In the genomic region with DNA sequence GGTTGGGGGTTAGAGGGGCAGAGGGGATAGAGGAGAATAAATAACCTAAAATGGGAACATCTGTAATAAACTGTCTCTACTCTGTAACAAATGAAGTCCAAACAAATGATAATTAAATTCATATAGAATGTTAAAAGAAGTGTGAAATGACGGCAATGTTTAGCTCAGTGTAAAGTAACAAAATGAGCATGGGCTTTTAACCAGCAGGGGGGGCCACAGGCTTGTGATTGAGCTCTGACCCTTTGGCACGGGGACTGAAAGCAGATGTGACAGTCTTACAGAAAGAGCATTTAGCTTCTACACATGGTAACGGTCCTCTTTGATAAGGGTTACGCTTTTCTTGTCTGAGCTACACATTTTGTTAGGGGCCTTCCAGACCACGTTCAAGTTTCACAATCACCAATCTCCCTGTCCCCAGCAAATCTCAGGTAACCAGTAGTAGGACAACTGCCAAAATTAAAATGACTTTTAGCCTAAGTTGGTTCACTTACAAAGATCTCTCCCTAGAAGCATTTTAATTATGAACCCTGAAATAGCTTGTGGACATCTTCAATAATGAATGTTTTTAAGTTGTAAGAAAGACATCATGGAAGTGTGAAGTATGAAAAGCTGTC, we compare ENCODE assay signal across 8 cellular contexts.
DNase-seq lines count a peak whose midpoint lies in the region; ATAC-seq, FAIRE-seq and TF ChIP-seq lines count a peak whose summit lies in the region.

No MANE protein-coding gene starts in this region.

- no peak overlapping the region for H3K14ac ChIP-seq in H1 (ENCODE audit: insufficient read length)

- no peaks in the 10 kb centered on the region for H4K20me1 ChIP-seq in H1 (replicated peaks in 1 of 2; ENCODE audit: control insufficient read depth in 1 of 2, insufficient read depth in 2 of 2, low read length in 2 of 2)

- H2BK120ac ChIP-seq in H1 (replicated peaks; ENCODE audit: low read depth, low read length) = no peak overlapping the region

- H2BK12ac ChIP-seq in H1 (ENCODE audit: low read depth, low read length) = no peak overlapping the region

- POLR2A ChIA-PET in WTC11 (lab: Charles Lee) (interaction anchor here (0.9 kb wide), 1 partner anchor 111 kb away, joined by 3 read pairs; no protein-coding TSS in a partner anchor), H1 (lab: Charles Lee; ENCODE audit: partially characterized antibody) (interaction anchor here (1.0 kb wide), 1 partner anchor 13 kb away, joined by 3 read pairs; no protein-coding TSS in a partner anchor)

- no peaks in the 10 kb centered on the region for H3K27me3 ChIP-seq in H1 (replicated peaks in 1 of 4; ENCODE audit: control insufficient read depth in 3 of 4, extremely low read depth in 1 of 4, insufficient read depth in 3 of 4, low read length in 3 of 4)
- no peaks in the 10 kb centered on the region for H3K27me3 ChIP-seq in suprapubic skin

- H4K91ac ChIP-seq in H1 (replicated peaks; ENCODE audit: insufficient read length, low read length) = no peak overlapping the region

- H3K27ac ChIP-seq in H1 (ENCODE audit: low read depth, low read length) = no peak overlapping the region
- H3K27ac ChIP-seq in suprapubic skin = no peak overlapping the region

- H3K4ac ChIP-seq in H1 (replicated peaks; ENCODE audit: insufficient read length, low read depth, low read length) = no peak overlapping the region

- H3K36me3 ChIP-seq in H1 (ENCODE audit: control insufficient read depth in 2 of 4, insufficient read depth in 4 of 4, low read length in 3 of 4) (no peaks in the 10 kb centered on the region), suprapubic skin (no peaks in the 10 kb centered on the region)

- no peak overlapping the region for H3K9ac ChIP-seq in H1 (replicated peaks in 1 of 4; ENCODE audit: extremely low read depth in 1 of 4, low read depth in 3 of 4, low read length in 3 of 4)

- H3K36me3 Mint-ChIP-seq in WTC11 = no peaks in the 10 kb centered on the region

- peak; percentile 96 for FAIRE-seq in H1 (lab: Jason Lieb, UNC)

- WGBS in H1 (ENCODE audit: extremely low coverage in 1 of 2, insufficient coverage in 1 of 2, insufficient read length in 1 of 2, insufficient replicate concordance in 2 of 2, low coverage in 1 of 2, low lambda C conversion rate in 2 of 2, missing lambda C conversion rate in 1 of 2), 2 experiments = 35% methylated on average over 5 of the region's 5 CpGs; no CpG with 5 or more reads in 1 of the 2 experiments
- WGBS in suprapubic skin = 10% methylated on average over 5 of the region's 5 CpGs

- no peak overlapping the region for H4K5ac ChIP-seq in H1 (ENCODE audit: insufficient read length, low read depth, low read length)

- ATAC-seq in GM18508 (IDR thresholded peaks at IDR 0.05; ENCODE audit: insufficient read depth, unreplicated experiment) (peak; percentile 83), HG03039 (IDR thresholded peaks at IDR 0.05; ENCODE audit: unreplicated experiment) (peak; percentile 80), WTC11 (peak; percentile 92)

- peaks cover 15% of the 10 kb centered on the region for H3K4me1 Mint-ChIP-seq in WTC11

- no peaks in the 10 kb centered on the region for H3K9me3 ChIP-seq in H1 (ENCODE audit: insufficient read depth in 2 of 2, low read depth in 1 of 2, low read length in 1 of 2)
- H3K9me3 ChIP-seq in suprapubic skin = no peaks in the 10 kb centered on the region

- TF ChIP-seq POLR2A in H1 (IDR thresholded peaks at IDR 0.05; ENCODE audit: control extremely low read depth in 1 of 2, low read depth in 2 of 2, low read length in 2 of 2) (no peak), suprapubic skin (IDR thresholded peaks at IDR 0.05) (no peak)

- no peak overlapping the region for H2AK5ac ChIP-seq in H1 (ENCODE audit: low read depth, low read length)

- H3K4me2 ChIP-seq in H1 (ENCODE audit: insufficient read depth in 1 of 2, low read depth in 2 of 2, low read length in 2 of 2) = no peak overlapping the region

- TF ChIP-seq RAD21 in H1 (IDR thresholded peaks at IDR 0.05 in 1 of 2, conservative IDR thresholded peaks at IDR 0.05 in 1 of 2; ENCODE audit: low read depth in 2 of 2, low read length in 2 of 2) = peak; percentile 98 to 99

- no peaks in the 10 kb centered on the region for H3K9me3 Mint-ChIP-seq in WTC11

- H3K18ac ChIP-seq in H1 (ENCODE audit: extremely low read depth, low read length) = no peak overlapping the region

- no peak overlapping the region for H2BK20ac ChIP-seq in H1 (ENCODE audit: low read length)

- no peaks in the 10 kb centered on the region for H3K79me2 ChIP-seq in H1 (ENCODE audit: control insufficient read depth in 1 of 2, insufficient read depth in 2 of 2, low read length in 2 of 2)

- H4K8ac ChIP-seq in H1 (ENCODE audit: extremely low read depth, insufficient read depth, low read length) = no peak overlapping the region

- no peak overlapping the region for H2AFZ ChIP-seq in H1 (ENCODE audit: low read length)

- CTCF ChIA-PET in WTC11 (lab: Charles Lee) (interaction anchor here (0.6 to 3.1 kb wide), 71 partner anchors 9 to 1068 kb away, joined by 3 to 82 read pairs (median 4); a partner anchor contains a TSS), H1 (lab: Charles Lee; ENCODE audit: partially characterized antibody) (interaction anchor here (0.6 to 5.0 kb wide), 65 partner anchors 9 to 1197 kb away, joined by 3 to 80 read pairs (median 4); a partner anchor contains a TSS)

- no peak overlapping the region for H2BK15ac ChIP-seq in H1 (ENCODE audit: low read length)

- no peak for DNase-seq in AG09309 (ENCODE audit: low read depth)
- peak; percentile 94 for DNase-seq in NCI-H2171 (lab: John Stamatoyannopoulos, UW)
- DNase-seq in WTC11 (ENCODE audit: low spot score) = peak; percentile 77
- DNase-seq in H1 (ENCODE audit: low read depth in 1 of 2, low spot score in 2 of 2) = peak; percentile 36 to 88
- peak; percentile 81 for DNase-seq in midbrain (lab: John Stamatoyannopoulos, UW)
- DNase-seq in suprapubic skin (ENCODE audit: low spot score in 2 of 2) = no peak

- no peak overlapping the region for H3K56ac ChIP-seq in H1 (replicated peaks; ENCODE audit: insufficient read length, low read depth, low read length)

- TF ChIP-seq CTCF in AG09309 (IDR thresholded peaks at IDR 0.05; ENCODE audit: control insufficient read depth, insufficient read depth, low read depth, low read length, missing control alignments) (peak; percentile 17), WTC11 (IDR thresholded peaks at IDR 0.05) (peak; percentile 76), H1 (IDR thresholded peaks at IDR 0.05; ENCODE audit: control extremely low read depth in 1 of 3, insufficient read depth in 1 of 3, low read depth in 1 of 3, low read length in 3 of 3) (peak; percentile 50 to 85 (median 84)), suprapubic skin (IDR thresholded peaks at IDR 0.05) (peak; percentile 41 to 43)

- H2BK5ac ChIP-seq in H1 (ENCODE audit: low read depth, low read length) = no peak overlapping the region

- H3K4me3 ChIP-seq in AG09309 (ENCODE audit: control insufficient read depth, low read depth, low read length) (no peak overlapping the region), H1 (ENCODE audit: extremely low read depth in 1 of 4, insufficient read depth in 2 of 4, low read depth in 3 of 4, low read length in 4 of 4) (no peak overlapping the region), suprapubic skin (no peak overlapping the region)

- no peaks in the 10 kb centered on the region for H3K23me2 ChIP-seq in H1 (ENCODE audit: low read depth, low read length)

- no peaks in the 10 kb centered on the region for H3K79me1 ChIP-seq in H1 (ENCODE audit: low read depth, low read length)

- TF ChIP-seq EP300 in H1 (IDR thresholded peaks at IDR 0.05; ENCODE audit: borderline replicate concordance in 1 of 2, low read depth in 2 of 2, low read length in 2 of 2) = no peak
- no peak for TF ChIP-seq EP300 in suprapubic skin (IDR thresholded peaks at IDR 0.05)

- H3K4me1 ChIP-seq in H1 (replicated peaks in 1 of 4; ENCODE audit: control insufficient read depth in 3 of 4, insufficient read depth in 4 of 4, low read length in 3 of 4) = peaks cover 0 to 5% (median 1%) of the 10 kb centered on the region in 4 experiments; a peak in 2 of 7 replicates
- H3K4me1 ChIP-seq in suprapubic skin = peaks cover 6% of the 10 kb centered on the region

- H3K4me3 Mint-ChIP-seq in WTC11 = no peak overlapping the region

- H3K27ac Mint-ChIP-seq in WTC11 = no peak overlapping the region

- no peak overlapping the region for H3K23ac ChIP-seq in H1 (ENCODE audit: insufficient read length)

- no peaks in the 10 kb centered on the region for H3K27me3 Mint-ChIP-seq in WTC11 (ENCODE audit: low read depth)

TF ChIP-seq in WTC11, 78 proteins besides CTCF, POLR2A, EP300 and RAD21 (continues in another document):
- TF ChIP-seq, protein P1, sequence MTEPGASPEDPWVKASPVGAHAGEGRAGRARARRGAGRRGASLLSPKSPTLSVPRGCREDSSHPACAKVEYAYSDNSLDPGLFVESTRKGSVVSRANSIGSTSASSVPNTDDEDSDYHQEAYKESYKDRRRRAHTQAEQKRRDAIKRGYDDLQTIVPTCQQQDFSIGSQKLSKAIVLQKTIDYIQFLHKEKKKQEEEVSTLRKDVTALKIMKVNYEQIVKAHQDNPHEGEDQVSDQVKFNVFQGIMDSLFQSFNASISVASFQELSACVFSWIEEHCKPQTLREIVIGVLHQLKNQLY (CRISPR knock-in tag; IDR thresholded peaks at IDR 0.05) = no peak

TF ChIP-seq in H1, 55 proteins besides CTCF, POLR2A, EP300 and RAD21:
- TF ChIP-seq SAP30 (IDR thresholded peaks at IDR 0.05; ENCODE audit: insufficient read depth, insufficient replicate concordance, low read length) (no peak), RBBP5 (IDR thresholded peaks at IDR 0.05; ENCODE audit: borderline replicate concordance, low read depth, low read length) (no peak), SP2 (IDR thresholded peaks at IDR 0.05; ENCODE audit: low read length) (no peak), SRF (IDR thresholded peaks at IDR 0.05; ENCODE audit: low read depth, low read length) (no peak), ASH2L (IDR thresholded peaks at IDR 0.05; ENCODE audit: low read length) (no peak)

Comparison
In these comparisons a context has a peak if more than half of its experiments do, and no peak if none do; other contexts are left out.
1. DNase-seq: peak in NCI-H2171 (single experiment), WTC11 (single experiment), H1 (2 of 2) and midbrain (single experiment); none in AG09309 (single experiment) and suprapubic skin (0 of 2).
2. CTCF ChIP-seq: peak in every context shown above with its lines; median percentile 84 in H1; 76 in WTC11; 42 in suprapubic skin; 17 in AG09309.
3. Peak in every context shown above with its lines, with median percentiles within 50 percentile points of each other: ATAC-seq.